8 cellular contexts compared by ENCODE assay signal in the genomic region with DNA sequence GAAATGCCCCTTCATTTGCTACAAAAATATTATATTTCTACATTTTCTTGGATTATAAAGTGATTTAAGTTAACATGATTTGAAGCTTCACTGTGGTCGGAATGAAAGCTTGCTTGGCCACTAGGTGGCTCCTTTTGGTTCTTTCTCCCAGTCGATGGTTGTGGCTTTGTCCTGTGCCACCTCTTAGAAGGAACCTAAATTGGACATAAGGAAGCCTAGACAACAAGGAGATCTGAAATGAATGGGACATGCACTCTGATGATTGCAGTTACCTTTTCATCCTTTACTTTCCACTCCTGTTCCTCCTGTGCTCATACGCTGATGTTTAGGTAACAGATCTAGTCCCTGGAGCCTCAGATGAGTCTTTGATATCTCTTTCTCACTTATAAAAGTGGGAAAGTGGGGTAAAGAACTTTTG. TPM values are rescaled to one million over a fixed set of nuclear protein-coding genes. Genes with fewer than 3 reads are reported as not detected.
DNase-seq lines count a peak whose midpoint lies in the region; ATAC-seq and TF ChIP-seq lines count a peak whose summit lies in the region.

No MANE protein-coding gene starts in this region.

- no peak overlapping the region for H3K4me3 Mint-ChIP-seq in osteocyte (ENCODE audit: unreplicated experiment)
- no peak overlapping the region for H3K4me3 Mint-ChIP-seq in stimulated activated effector memory CD8-positive, alpha-beta T cell treated with anti-CD3 and anti-CD28 coated beads, Interleukin-12 subunit alpha, Interleukin-12 subunit beta, amount 100 ng/mL, for 72 hours

- no peak overlapping the region for H3K27ac Mint-ChIP-seq in osteocyte (ENCODE audit: unreplicated experiment)
- no peak overlapping the region for H3K27ac Mint-ChIP-seq in stimulated activated effector memory CD8-positive, alpha-beta T cell treated with anti-CD3 and anti-CD28 coated beads, Interleukin-12 subunit alpha, Interleukin-12 subunit beta, amount 100 ng/mL, for 72 hours

- peak; percentile 7 for DNase-seq in stimulated activated CD4-positive, alpha-beta T cell treated with anti-CD3 and anti-CD28 coated beads, Interleukin-12 subunit alpha, Interleukin-12 subunit beta, amount 100 ng/mL, for 4 hours
- DNase-seq in stimulated activated CD4-positive, alpha-beta T cell treated with anti-CD3 and anti-CD28 coated beads, Interleukin-4, amount 100 ng/mL, for 4 hours, result no peak
- DNase-seq in NCI-H82 (lab: John Stamatoyannopoulos, UW) (peak; percentile 48), caudate nucleus (lab: John Stamatoyannopoulos, UW) (no peak), osteocyte (ENCODE audit: extremely low spot score, unreplicated experiment) (no peak)
- no peak for DNase-seq in stimulated activated effector memory CD8-positive, alpha-beta T cell treated with anti-CD3 and anti-CD28 coated beads, Interleukin-12 subunit alpha, Interleukin-12 subunit beta, amount 100 ng/mL, for 72 hours (ENCODE audit: low spot score in 2 of 2)

- H3K9me3 Mint-ChIP-seq in osteocyte (ENCODE audit: unreplicated experiment), result peaks cover 10% of the 10 kb centered on the region
- peaks cover 4% of the 10 kb centered on the region for H3K9me3 Mint-ChIP-seq in stimulated activated effector memory CD8-positive, alpha-beta T cell treated with anti-CD3 and anti-CD28 coated beads, Interleukin-12 subunit alpha, Interleukin-12 subunit beta, amount 100 ng/mL, for 72 hours

- H3K27ac ChIP-seq in caudate nucleus (ENCODE audit: low read depth, low read length), result peak overlapping the region; percentile 48

- ATAC-seq in GM21515 (IDR thresholded peaks at IDR 0.05; ENCODE audit: unreplicated experiment), result no peak
- no peak for ATAC-seq in GM18498 (IDR thresholded peaks at IDR 0.05; ENCODE audit: unreplicated experiment)
- no peak for ATAC-seq in stimulated activated effector memory CD8-positive, alpha-beta T cell treated with anti-CD3 and anti-CD28 coated beads, Interleukin-12 subunit alpha, Interleukin-12 subunit beta, amount 100 ng/mL, for 72 hours

- peaks cover 29% of the 10 kb centered on the region for H3K4me1 Mint-ChIP-seq in osteocyte (ENCODE audit: unreplicated experiment)
- H3K4me1 Mint-ChIP-seq in stimulated activated effector memory CD8-positive, alpha-beta T cell treated with anti-CD3 and anti-CD28 coated beads, Interleukin-12 subunit alpha, Interleukin-12 subunit beta, amount 100 ng/mL, for 72 hours, result peaks cover 36% of the 10 kb centered on the region

- TF ChIP-seq CTCF in osteocyte (IDR thresholded peaks at IDR 0.05), result peak; percentile 60

- peaks cover 4% of the 10 kb centered on the region for H3K36me3 Mint-ChIP-seq in osteocyte (ENCODE audit: unreplicated experiment)
- H3K36me3 Mint-ChIP-seq in stimulated activated effector memory CD8-positive, alpha-beta T cell treated with anti-CD3 and anti-CD28 coated beads, Interleukin-12 subunit alpha, Interleukin-12 subunit beta, amount 100 ng/mL, for 72 hours, result no peaks in the 10 kb centered on the region

- H3K27me3 Mint-ChIP-seq in osteocyte (ENCODE audit: unreplicated experiment), result no peaks in the 10 kb centered on the region

RNA-seq across cellular contexts. Expression of a gene that starts 39.2 kb away (rescaled TPM):
- total RNA-seq in osteocyte, result 108 and 114 TPM in 2 replicates

RNA-seq across cellular contexts. Expression of a gene that starts 39.5 kb away (rescaled TPM):
- 12.0 and 12.4 TPM in 2 replicates for total RNA-seq in osteocyte

Comparison
In these comparisons a context has a peak if more than half of its experiments do, and no peak if none do; other contexts are left out.
1. DNase-seq: peak in stimulated activated CD4-positive, alpha-beta T cell treated with anti-CD3 and anti-CD28 coated beads, Interleukin-12 subunit alpha, Interleukin-12 subunit beta, amount 100 ng/mL, for 4 hours (single experiment) and NCI-H82 (single experiment); none in stimulated activated CD4-positive, alpha-beta T cell treated with anti-CD3 and anti-CD28 coated beads, Interleukin-4, amount 100 ng/mL, for 4 hours (0 of 2), caudate nucleus (0 of 61), osteocyte (single experiment) and stimulated activated effector memory CD8-positive, alpha-beta T cell treated with anti-CD3 and anti-CD28 coated beads, Interleukin-12 subunit alpha, Interleukin-12 subunit beta, amount 100 ng/mL, for 72 hours (0 of 2).